ENCODE assay signal across 8 cellular contexts in the genomic region with DNA sequence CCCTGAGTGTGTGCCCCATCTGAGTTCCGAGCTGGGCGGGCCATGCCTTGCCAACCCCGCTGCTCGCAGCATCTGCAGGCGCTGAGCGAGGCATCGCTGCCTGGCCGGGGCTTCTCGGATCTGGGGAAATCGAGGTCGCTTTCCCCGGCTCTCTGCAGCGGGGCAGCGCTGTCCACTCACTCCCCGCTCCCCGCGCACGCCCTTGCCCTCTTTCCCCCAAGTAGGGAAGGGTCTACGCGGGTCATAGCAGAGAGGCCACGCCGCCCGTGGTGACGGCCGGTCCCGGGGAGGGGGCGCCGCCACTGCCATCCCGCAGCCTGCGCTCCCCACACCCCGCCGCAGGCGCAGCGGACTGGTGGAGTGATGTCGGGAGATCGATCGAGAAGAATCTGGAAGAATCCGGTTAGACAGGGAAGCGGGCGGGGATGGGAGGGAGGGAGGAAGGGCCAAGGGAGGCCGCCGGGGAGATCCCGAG. TPM values are rescaled to one million over a fixed set of nuclear protein-coding genes. Genes with fewer than 3 reads are reported as not detected.
DNase-seq lines count a peak whose midpoint lies in the region; ATAC-seq, FAIRE-seq and TF ChIP-seq lines count a peak whose summit lies in the region.

No MANE protein-coding gene starts in this region.

- no peak for TF ChIP-seq CTCF in CD8-positive, alpha-beta T cell (IDR thresholded peaks at IDR 0.05)
- TF ChIP-seq CTCF in endothelial cell of umbilical vein (IDR thresholded peaks at IDR 0.05; ENCODE audit: extremely low read depth in 1 of 2, insufficient read depth in 1 of 2, low read depth in 1 of 2, low read length in 2 of 2) (no peak), testis (IDR thresholded peaks at IDR 0.05) (no peak)

- peak overlapping the region; percentile 71 for H3K4me3 ChIP-seq in CD8-positive, alpha-beta T cell (ENCODE audit: low read depth, low read length)
- H3K4me3 ChIP-seq in endothelial cell of umbilical vein (replicated peaks in 1 of 3; ENCODE audit: insufficient read depth in 1 of 3, low read depth in 1 of 3, low read length in 3 of 3) (peak overlapping the region in 2 of 3 experiments; percentile 48 to 69), mononuclear cell (ENCODE audit: low read length) (peak overlapping the region; percentile 59), testis (peak overlapping the region; percentile 65 to 77)

- DNase-seq in CD8-positive, alpha-beta T cell: peak in 6 of 7 experiments; percentile 10 to 59 (median 25)
- peak; percentile 29 for DNase-seq in activated CD4-positive, alpha-beta T cell treated with anti-CD3 and anti-CD28 coated beads for 48 hours
- DNase-seq in endothelial cell of umbilical vein (ENCODE audit: low read depth, low spot score) (no peak), testis (peak; percentile 29), OCI-M2 (lab: John Stamatoyannopoulos, UW; ENCODE audit: unreplicated experiment) (no peak)

- H3K4me1 Mint-ChIP-seq in CD8-positive, alpha-beta T cell (ENCODE audit: low read depth): peaks cover 24% of the 10 kb centered on the region

- peaks cover 12% of the 10 kb centered on the region for H3K4me1 ChIP-seq in CD8-positive, alpha-beta T cell (ENCODE audit: insufficient read depth, low read length)
- H3K4me1 ChIP-seq in endothelial cell of umbilical vein (ENCODE audit: control insufficient read depth, extremely low read depth, insufficient read depth, low read length) (peaks cover 23% of the 10 kb centered on the region), mononuclear cell (ENCODE audit: insufficient read depth, low read length) (peaks cover 18% of the 10 kb centered on the region), testis (peaks cover 19% of the 10 kb centered on the region)

- H3K27me3 ChIP-seq in CD8-positive, alpha-beta T cell (ENCODE audit: insufficient read depth, low read length): no peaks in the 10 kb centered on the region
- H3K27me3 ChIP-seq in endothelial cell of umbilical vein (ENCODE audit: control insufficient read depth in 2 of 2, insufficient read depth in 2 of 2, low read length in 2 of 2) (peaks cover 5 to 7% of the 10 kb centered on the region in 2 experiments), mononuclear cell (ENCODE audit: insufficient read depth, low read length) (peaks cover 4% of the 10 kb centered on the region), testis (no peaks in the 10 kb centered on the region)

- H3K27ac Mint-ChIP-seq in CD8-positive, alpha-beta T cell: peak overlapping the region; percentile 57

- H3K9ac ChIP-seq in endothelial cell of umbilical vein (replicated peaks; ENCODE audit: extremely low read depth, insufficient read depth, low read length): peak overlapping the region; percentile 8

- peak overlapping the region; percentile 62 for H2AFZ ChIP-seq in endothelial cell of umbilical vein (ENCODE audit: low read depth, low read length)

- H4K20me1 ChIP-seq in endothelial cell of umbilical vein (replicated peaks; ENCODE audit: control insufficient read depth, extremely low read depth, insufficient read depth, low read length): no peaks in the 10 kb centered on the region

- CTCF ChIA-PET in CD8-positive, alpha-beta T cell (lab: Charles Lee): interaction anchor here (0.5 to 3.5 kb wide), 3 partner anchors 10 to 111 kb away, joined by 3 to 19 read pairs (median 11); no protein-coding TSS in a partner anchor
- CTCF ChIA-PET in endothelial cell of umbilical vein (lab: Charles Lee): interaction anchor here (1.2 to 3.1 kb wide), 2 partner anchors 11 to 19 kb away, joined by 8 to 31 read pairs; partner anchors contain the start of gene ITFG2

- peaks cover 25% of the 10 kb centered on the region for H3K79me2 ChIP-seq in endothelial cell of umbilical vein (ENCODE audit: control insufficient read depth, insufficient read depth, low read length)

- 2% methylated on average over 18 to 39 of the region's 43 CpGs for WGBS in testis, 2 donors

- intact Hi-C loops in CD8-positive, alpha-beta T cell (cut with DNase I, micrococcal nuclease): loop anchor here (1.0 to 10.0 kb wide), 5 partner anchors 42 to 997 kb away; partner anchors contain the start of genes FOXM1 (in 1 of the 2), RHNO1 (in 1 of the 2) and TSPAN9 (in 1 of the 2)
- intact Hi-C loops in endothelial cell of umbilical vein (cut with micrococcal nuclease): loop anchor here (2.0 kb wide), 1 partner anchor 243 kb away; no protein-coding TSS in a partner anchor
- intact Hi-C loops in testis (cut with DNase I; ENCODE audit: low total_unique reads): no loop called here

- H3K27me3 Mint-ChIP-seq in CD8-positive, alpha-beta T cell (ENCODE audit: low read depth): no peaks in the 10 kb centered on the region

- H3K9me3 ChIP-seq in CD8-positive, alpha-beta T cell (ENCODE audit: low read length): no peaks in the 10 kb centered on the region
- H3K9me3 ChIP-seq in endothelial cell of umbilical vein (replicated peaks; ENCODE audit: control insufficient read depth, insufficient read depth, low read length) (no peaks in the 10 kb centered on the region), mononuclear cell (ENCODE audit: low read depth, low read length) (no peaks in the 10 kb centered on the region), testis (no peaks in the 10 kb centered on the region)

- dilution Hi-C loops in endothelial cell of umbilical vein (cut with MboI; ENCODE audit: extremely low pct_ligation_motif_present, low sequenced_read_pairs): no loop called here

- POLR2A ChIA-PET in CD8-positive, alpha-beta T cell (lab: Charles Lee): interaction anchor here (1.0 to 3.7 kb wide), 5 partner anchors 15 to 103 kb away, joined by 3 to 31 read pairs (median 7); partner anchors contain the start of gene ITFG2
- POLR2A ChIA-PET in endothelial cell of umbilical vein (lab: Charles Lee): no interaction called here

- ATAC-seq in CD8-positive, alpha-beta T cell: peak; percentile 5
- peak; percentile 16 for ATAC-seq in HG02642 (IDR thresholded peaks at IDR 0.05; ENCODE audit: poor library complexity, unreplicated experiment)
- no peak for ATAC-seq in HG03095 (IDR thresholded peaks at IDR 0.05; ENCODE audit: unreplicated experiment)

- peak overlapping the region; percentile 35 for H3K4me2 ChIP-seq in endothelial cell of umbilical vein (ENCODE audit: insufficient read depth, low read length)

- no peaks in the 10 kb centered on the region for H3K9me1 ChIP-seq in endothelial cell of umbilical vein (replicated peaks; ENCODE audit: control insufficient read depth, extremely low read depth, insufficient read depth, low read length)

- H3K36me3 ChIP-seq in CD8-positive, alpha-beta T cell (ENCODE audit: insufficient read depth, low read length): peaks cover 21% of the 10 kb centered on the region
- peaks cover 7% of the 10 kb centered on the region in 2 experiments for H3K36me3 ChIP-seq in endothelial cell of umbilical vein (ENCODE audit: control insufficient read depth in 2 of 2, extremely low read depth in 1 of 2, insufficient read depth in 2 of 2, low read length in 2 of 2)
- H3K36me3 ChIP-seq in testis (ENCODE audit: low read depth, missing control alignments): no peaks in the 10 kb centered on the region

- peak overlapping the region; percentile 91 for H3K4me3 Mint-ChIP-seq in CD8-positive, alpha-beta T cell

- peaks cover 32% of the 10 kb centered on the region for H3K36me3 Mint-ChIP-seq in CD8-positive, alpha-beta T cell

- no peak for FAIRE-seq in endothelial cell of umbilical vein (lab: Jason Lieb, UNC)

- peak overlapping the region; percentile 63 for H3K27ac ChIP-seq in CD8-positive, alpha-beta T cell (ENCODE audit: low read depth, low read length)
- no peak overlapping the region for H3K27ac ChIP-seq in endothelial cell of umbilical vein (ENCODE audit: insufficient read depth, low read depth, low read length)
- peak overlapping the region; percentile 79 to 90 for H3K27ac ChIP-seq in testis

- no peaks in the 10 kb centered on the region for H3K9me3 Mint-ChIP-seq in CD8-positive, alpha-beta T cell

- BruUV-seq in endothelial cell of umbilical vein (replicated peaks; lab: Mats Ljungman, UMichigan): no TSS peak

- no peak for TF ChIP-seq POLR2A in endothelial cell of umbilical vein (IDR thresholded peaks at IDR 0.05; ENCODE audit: low read depth, low read length)
- no peak for TF ChIP-seq POLR2A in testis (IDR thresholded peaks at IDR 0.05)

RNA-seq across cellular contexts. Expression of gene FKBP4, which starts 0.5 kb away (rescaled TPM):
- total RNA-seq in CD8-positive, alpha-beta T cell: 10 to 100 TPM; 31.1 to 34.5 TPM
- total RNA-seq in endothelial cell of umbilical vein (74.1 and 85.6 TPM in 2 replicates), mononuclear cell (11.0 TPM), testis (10 to 100 TPM; 64.2 to 74.9 TPM)
- polyA plus RNA-seq in endothelial cell of umbilical vein (26.5 and 31.0 TPM in 2 replicates), testis (ENCODE audit: insufficient read depth, low read depth, low replicate concordance) (154 TPM)
- polyA plus RNA-seq in endothelial cell of umbilical vein (2011; cell fraction: cytosol; rRNA removed): 42.4 and 48.7 TPM in 2 replicates
- 51.9 and 53.9 TPM in 2 replicates for polyA plus RNA-seq in endothelial cell of umbilical vein (2011; cell fraction: nucleus; rRNA removed)
- polyA plus RNA-seq in endothelial cell of umbilical vein (2012): 76.5 and 84.5 TPM in 2 replicates
- polyA minus RNA-seq in endothelial cell of umbilical vein: 37.4 and 42.8 TPM in 2 replicates
- 69.3 TPM for polyA minus RNA-seq in endothelial cell of umbilical vein (2011; cell fraction: cytosol; rRNA and poly(A)+ RNA removed)
- polyA minus RNA-seq in endothelial cell of umbilical vein (2011; cell fraction: nucleus; rRNA and poly(A)+ RNA removed): 14.3 and 17.3 TPM in 2 replicates

RNA-seq across cellular contexts. Expression of gene ITFG2, which starts 18.2 kb away (rescaled TPM):
- 10 to 100 TPM; 72.8 to 73.5 TPM for total RNA-seq in CD8-positive, alpha-beta T cell
- total RNA-seq in endothelial cell of umbilical vein: 31.9 and 34.5 TPM in 2 replicates
- polyA plus RNA-seq in endothelial cell of umbilical vein: 25.0 TPM in 2 replicates
- polyA plus RNA-seq in endothelial cell of umbilical vein (2011; cell fraction: cytosol; rRNA removed): 20.7 and 23.9 TPM in 2 replicates
- polyA plus RNA-seq in endothelial cell of umbilical vein (2011; cell fraction: nucleus; rRNA removed): 77.7 and 85.8 TPM in 2 replicates
- 21.2 and 24.5 TPM in 2 replicates for polyA plus RNA-seq in endothelial cell of umbilical vein (2012)
- polyA minus RNA-seq in endothelial cell of umbilical vein: 44.5 and 70.5 TPM in 2 replicates
- polyA minus RNA-seq in endothelial cell of umbilical vein (2011; cell fraction: cytosol; rRNA and poly(A)+ RNA removed): 17.3 TPM
- polyA minus RNA-seq in endothelial cell of umbilical vein (2011; cell fraction: nucleus; rRNA and poly(A)+ RNA removed): 60.8 and 62.2 TPM in 2 replicates
- 29.7 TPM for total RNA-seq in mononuclear cell
- 10 to 100 TPM; 54.1 to 69.4 TPM for total RNA-seq in testis
- 32.6 TPM for polyA plus RNA-seq in testis (ENCODE audit: insufficient read depth, low read depth, low replicate concordance)

RNA-seq across cellular contexts. Expression of gene NRIP2, which starts 40.5 kb away (rescaled TPM):
- total RNA-seq in CD8-positive, alpha-beta T cell: not detected
- total RNA-seq in endothelial cell of umbilical vein: not detected in 2 replicates
- polyA plus RNA-seq in endothelial cell of umbilical vein: not detected in 2 replicates
- polyA plus RNA-seq in endothelial cell of umbilical vein (2011; cell fraction: cytosol; rRNA removed): not detected in 2 replicates
- polyA plus RNA-seq in endothelial cell of umbilical vein (2011; cell fraction: nucleus; rRNA removed): not detected in 2 replicates
- polyA plus RNA-seq in endothelial cell of umbilical vein (2012): 0.83 and 0.87 TPM in 2 replicates
- not detected in 2 replicates for polyA minus RNA-seq in endothelial cell of umbilical vein
- not detected for polyA minus RNA-seq in endothelial cell of umbilical vein (2011; cell fraction: cytosol; rRNA and poly(A)+ RNA removed)
- polyA minus RNA-seq in endothelial cell of umbilical vein (2011; cell fraction: nucleus; rRNA and poly(A)+ RNA removed): not detected in 2 replicates
- total RNA-seq in mononuclear cell: not detected
- total RNA-seq in testis: 10 to 100 TPM in 1 of 2 donors, 1 to 10 TPM in 1; 2.6 to 10.6 TPM
- polyA plus RNA-seq in testis (ENCODE audit: insufficient read depth, low read depth, low replicate concordance): 2.8 TPM

Comparison
In these comparisons a context has a peak if more than half of its experiments do, and no peak if none do; other contexts are left out.
1. DNase-seq: peak in CD8-positive, alpha-beta T cell (6 of 7), activated CD4-positive, alpha-beta T cell treated with anti-CD3 and anti-CD28 coated beads for 48 hours (single experiment) and testis (single experiment); none in endothelial cell of umbilical vein (single experiment) and OCI-M2 (single experiment).
2. Peak in every context shown above with its lines, with median percentiles within 50 percentile points of each other: H3K4me3 ChIP-seq.